24 cellular contexts compared by ENCODE assay signal in the genomic region with DNA sequence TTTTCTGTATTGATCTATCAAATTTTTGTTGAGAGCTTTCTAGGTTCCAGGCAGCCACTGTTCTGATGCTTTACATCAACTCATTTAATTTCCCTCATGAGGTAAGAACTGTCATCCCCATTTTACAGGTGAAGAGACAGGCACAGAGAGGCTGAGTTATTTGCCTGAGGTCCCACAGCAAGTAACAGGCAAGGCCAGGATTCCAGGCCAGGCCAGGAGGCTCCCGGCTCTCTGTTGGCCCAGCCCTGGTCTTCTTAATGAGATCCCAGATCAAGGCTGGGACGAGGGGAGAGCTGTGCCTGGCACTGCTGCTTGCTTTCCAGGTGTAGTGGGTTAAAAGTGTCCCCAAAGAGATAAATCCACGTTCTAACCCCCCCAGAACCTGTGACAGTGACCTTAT. TPM values are rescaled to one million over a fixed set of nuclear protein-coding genes. Genes with fewer than 3 reads are reported as not detected.
A peak's percentile ranks its signal among the peaks of the same experiment; 100 is the strongest.
DNase-seq lines count a peak whose midpoint lies in the region; ATAC-seq, FAIRE-seq and TF ChIP-seq lines count a peak whose summit lies in the region.
"Had no signal": no experiment of that assay in that cellular context is flagged by ENCODE, and none has a peak within 500 bp of the region (broad histone marks: within the 10 kb centered on the region; RNA-seq: fewer than 3 reads in every experiment).

No MANE protein-coding gene starts in this region.

- H3K4me3 ChIP-seq in HepG2 (replicated peaks in 1 of 3; ENCODE audit: insufficient read depth in 1 of 3, low read depth in 2 of 3, low read length in 3 of 3), result no peak overlapping the region
- no peak overlapping the region for H3K4me3 ChIP-seq in right lobe of liver
- no peak overlapping the region for H3K4me3 ChIP-seq in mesenchymal stem cell (ENCODE audit: insufficient read depth in 1 of 2, low read depth in 1 of 2, low read length in 2 of 2)
- no peak overlapping the region for H3K4me3 ChIP-seq in lower leg skin (ENCODE audit: low read depth, poor library complexity, severe bottlenecking)
- no peak overlapping the region for H3K4me3 ChIP-seq in testis
- H3K4me3 ChIP-seq: SJSA1 had no signal

- H2BK12ac ChIP-seq in mesenchymal stem cell (ENCODE audit: low read length in 2 of 2), result no peak overlapping the region

- no peak for FAIRE-seq in HepG2 (lab: Jason Lieb, UNC)
- FAIRE-seq: H54 had no signal

- H3K4ac ChIP-seq in mesenchymal stem cell (ENCODE audit: low read depth in 1 of 2, low read length in 2 of 2), result no peak overlapping the region

- peak overlapping the region; percentile 83 for H2AK5ac ChIP-seq in mesenchymal stem cell (ENCODE audit: low read length, severe bottlenecking)

- no peak for TF ChIP-seq EP300 in HepG2 (IDR thresholded peaks at IDR 0.05; ENCODE audit: low read depth in 2 of 2, low read length in 2 of 2)
- no peak for TF ChIP-seq EP300 in HepG2 (CRISPR knock-in tag; IDR thresholded peaks at IDR 0.05; ENCODE audit: borderline replicate concordance)

- DNase-seq in HepG2 (ENCODE audit: low spot score) (no peak), right lobe of liver (no peak), mesenchymal stem cell (no peak), lower leg skin (ENCODE audit: low spot score in 2 of 2) (no peak), testis (no peak)
- no peak for DNase-seq in activated CD8-positive, alpha-beta memory T cell treated with anti-CD3 and anti-CD28 coated beads, Interleukin-2, amount 50 U/mL, for 48 hours
- DNase-seq: C1 segment of cervical spinal cord; Calu3; CD8-positive, alpha-beta memory T cell; DMS53; EL; GF-D8; Kasumi-1; NCI-H1417; NCI-H1694 treated with DMSO at 0.1 percent for 48 hours; NCI-H2081 treated with DMSO at 0.1 percent for 48 hours; NCI-H2171 treated with DMSO at 0.1 percent for 48 hours; NCI-H524 treated with DMSO at 0.1 percent for 48 hours; NCI-H82 had no signal

- WGBS in HepG2 (ENCODE audit: low lambda C conversion rate), result 27% methylated on average over 3 of the region's 3 CpGs
- WGBS in right lobe of liver (ENCODE audit: insufficient coverage, low coverage, low lambda C conversion rate, missing lambda C conversion rate), result 67% methylated on average over 3 of the region's 3 CpGs
- WGBS in mesenchymal stem cell, result 87% methylated on average over 3 of the region's 3 CpGs
- WGBS in lower leg skin, 2 donors, result 80 to 96% methylated on average over 3 of the region's 3 CpGs
- WGBS in testis, 2 donors, result 73 to 90% methylated on average over 3 of the region's 3 CpGs

- CTCF ChIA-PET in HepG2 (lab: Yijun Ruan, JAX; ENCODE audit: low intra/inter-chr PET ratio, low total read pairs), result no interaction called here

- no peak overlapping the region for H3K14ac ChIP-seq in mesenchymal stem cell (ENCODE audit: low read length in 2 of 2)

- H2AFZ ChIP-seq in HepG2 (ENCODE audit: low read length) (no peak overlapping the region), mesenchymal stem cell (ENCODE audit: low read depth, low read length) (no peak overlapping the region)

- intact Hi-C loops in HepG2 (cut with micrococcal nuclease; ENCODE audit: unreplicated experiment) (no loop called here), right lobe of liver (cut with DNase I) (no loop called here), lower leg skin (cut with DNase I; ENCODE audit: low total_unique reads) (no loop called here), testis (cut with DNase I; ENCODE audit: low total_unique reads) (no loop called here)

- TF ChIP-seq CTCF in HepG2 (CRISPR knock-in tag; IDR thresholded peaks at IDR 0.05) (no peak), right lobe of liver (IDR thresholded peaks at IDR 0.05) (no peak), lower leg skin (IDR thresholded peaks at IDR 0.05) (no peak), testis (IDR thresholded peaks at IDR 0.05) (no peak)

- no peak overlapping the region for H3K18ac ChIP-seq in mesenchymal stem cell (ENCODE audit: low read depth in 1 of 2, low read length in 2 of 2)

- no peak overlapping the region for H3K9ac ChIP-seq in HepG2 (ENCODE audit: insufficient read depth, low read depth, low read length)
- H3K9ac ChIP-seq in mesenchymal stem cell (ENCODE audit: low read length), result no peak overlapping the region

- H3K4me2 ChIP-seq in HepG2 (ENCODE audit: low read depth, low read length), result no peak overlapping the region
- no peak overlapping the region for H3K4me2 ChIP-seq in mesenchymal stem cell (ENCODE audit: low read length, poor library complexity, severe bottlenecking)

- peaks cover 29 to 31% (median 29%) of the 10 kb centered on the region in 3 donors for H3K4me1 Mint-ChIP-seq in IgD-negative memory B cell

- H3K9me3 ChIP-seq in HepG2 (ENCODE audit: low read length) (no peaks in the 10 kb centered on the region), right lobe of liver (no peaks in the 10 kb centered on the region), mesenchymal stem cell (ENCODE audit: control insufficient read depth, low read length) (no peaks in the 10 kb centered on the region), testis (no peaks in the 10 kb centered on the region)

- H2BK5ac ChIP-seq in mesenchymal stem cell (ENCODE audit: low read depth, low read length, poor library complexity, severe bottlenecking), result no peak overlapping the region

- no peak overlapping the region for H3K27ac ChIP-seq in HepG2 (ENCODE audit: extremely low read length, insufficient read depth, low read length)
- no peak overlapping the region for H3K27ac ChIP-seq in right lobe of liver
- no peak overlapping the region for H3K27ac ChIP-seq in mesenchymal stem cell (ENCODE audit: low read length, poor library complexity, severe bottlenecking)
- H3K27ac ChIP-seq in testis, result no peak overlapping the region
- H3K27ac ChIP-seq: SJSA1 had no signal

- peaks cover 2% of the 10 kb centered on the region for H3K79me1 ChIP-seq in mesenchymal stem cell (replicated peaks; ENCODE audit: low read length, poor library complexity, severe bottlenecking)

- H3K36me3 Mint-ChIP-seq in IgD-negative memory B cell, result peaks cover 4% of the 10 kb centered on the region

- no peaks in the 10 kb centered on the region for H4K20me1 ChIP-seq in HepG2 (ENCODE audit: insufficient read depth, low read length)

- no peak overlapping the region for H2BK120ac ChIP-seq in mesenchymal stem cell (ENCODE audit: low read depth, low read length)

- no TSS peak for BruUV-seq in HepG2 (replicated peaks; lab: Mats Ljungman, UMichigan)

- TF ChIP-seq POLR2A in HepG2 (IDR thresholded peaks at IDR 0.05; ENCODE audit: insufficient read depth in 1 of 2, low read depth in 2 of 2, low read length in 2 of 2) (no peak), right lobe of liver (IDR thresholded peaks at IDR 0.05) (no peak), lower leg skin (IDR thresholded peaks at IDR 0.05) (no peak), testis (IDR thresholded peaks at IDR 0.05) (no peak)

- peaks cover 0 to 1% (median 0%) of the 10 kb centered on the region in 3 donors for H3K9me3 Mint-ChIP-seq in IgD-negative memory B cell
- H3K9me3 Mint-ChIP-seq: CD8-positive, alpha-beta memory T cell had no signal

- H2BK15ac ChIP-seq in mesenchymal stem cell (ENCODE audit: low read depth, poor library complexity, severe bottlenecking), result no peak overlapping the region

- no peaks in the 10 kb centered on the region for H3K36me3 ChIP-seq in HepG2 (replicated peaks in 1 of 2; ENCODE audit: control insufficient read depth in 1 of 2, insufficient read depth in 2 of 2, low read length in 2 of 2)
- no peaks in the 10 kb centered on the region for H3K36me3 ChIP-seq in right lobe of liver
- H3K36me3 ChIP-seq in mesenchymal stem cell (ENCODE audit: control insufficient read depth in 1 of 2, insufficient read depth in 2 of 2, low read depth in 1 of 2, low read length in 2 of 2), result no peaks in the 10 kb centered on the region
- H3K36me3 ChIP-seq in testis (ENCODE audit: low read depth, missing control alignments), result no peaks in the 10 kb centered on the region
- H3K36me3 ChIP-seq: SJSA1 had no signal

- no peak overlapping the region for H3K23ac ChIP-seq in mesenchymal stem cell (ENCODE audit: low read length in 2 of 2)

- no peak overlapping the region for H4K8ac ChIP-seq in mesenchymal stem cell (ENCODE audit: low read length)

- H4K91ac ChIP-seq in mesenchymal stem cell (ENCODE audit: low read length), result no peak overlapping the region

- in situ Hi-C loops in HepG2 (cut with HindIII; ENCODE audit: extremely low pct_ligation_motif_present, low pct_unique_long_range_greater_than_20kb), result no loop called here

- H3K27me3 ChIP-seq in HepG2 (ENCODE audit: control insufficient read depth in 1 of 2, insufficient read depth in 2 of 2, low read length in 2 of 2) (no peaks in the 10 kb centered on the region), right lobe of liver (no peaks in the 10 kb centered on the region), mesenchymal stem cell (ENCODE audit: control insufficient read depth in 1 of 2, insufficient read depth in 1 of 2, low read length in 2 of 2) (no peaks in the 10 kb centered on the region), testis (no peaks in the 10 kb centered on the region)
- H3K27me3 ChIP-seq: SJSA1 had no signal

- POLR2A ChIA-PET in HepG2 (lab: Yijun Ruan, JAX), result no interaction called here

- TF ChIP-seq RAD21 in HepG2 (CRISPR knock-in tag; IDR thresholded peaks at IDR 0.05), result no peak

- H3K4me1 ChIP-seq in HepG2 (ENCODE audit: insufficient read depth, low read length), result peaks cover 36% of the 10 kb centered on the region
- H3K4me1 ChIP-seq in right lobe of liver, result no peaks in the 10 kb centered on the region
- H3K4me1 ChIP-seq in mesenchymal stem cell (ENCODE audit: control insufficient read depth, insufficient read depth, low read depth, low read length), result peaks cover 31% of the 10 kb centered on the region
- H3K4me1 ChIP-seq in testis, result peaks cover 2% of the 10 kb centered on the region

- ATAC-seq in HepG2 (no peak), right lobe of liver (no peak)
- ATAC-seq: Right ventricle myocardium inferior had no signal

- H3K27me3 Mint-ChIP-seq in IgD-negative memory B cell, result peaks cover 2% of the 10 kb centered on the region

- no peaks in the 10 kb centered on the region for H3K79me2 ChIP-seq in HepG2 (ENCODE audit: insufficient read depth, low read length)

- peak overlapping the region in 1 of 4 donors; percentile 28 for H3K4me3 Mint-ChIP-seq in IgD-negative memory B cell
- H3K4me3 Mint-ChIP-seq: CD8-positive, alpha-beta memory T cell had no signal

- H3K27ac Mint-ChIP-seq in IgD-negative memory B cell, result peak overlapping the region in 2 of 3 donors; percentile 8 to 71
- H3K27ac Mint-ChIP-seq: CD8-positive, alpha-beta memory T cell had no signal

RNA-seq across cellular contexts. Expression of a gene that starts 22.4 kb away (rescaled TPM):
- total RNA-seq in HepG2 (2016; rRNA removed; fragmentation: Illumina TruSeq; extraction: Trizol) (55.7 and 65.3 TPM in 2 replicates), right lobe of liver (1 to 10 TPM in 3 of 6 experiments, under 1 TPM in 3; 0.37 to 2.9 (median 1.0) TPM), lower leg skin (10 to 100 TPM in 1 of 4 donors, 1 to 10 TPM in 3; 5.9 to 12.7 (median 7.9) TPM), testis (10 to 100 TPM; 26.7 to 30.6 TPM)
- 8.6 and 11.0 TPM in 2 replicates for total RNA-seq in HepG2 (2016; cell fraction: cytosol; rRNA removed; fragmentation: Illumina TruSeq; extraction: Trizol; ENCODE audit: low read depth)
- total RNA-seq in HepG2 (2016; cell fraction: insoluble cytoplasmic fraction; rRNA removed; fragmentation: Illumina TruSeq; extraction: Trizol), result 51.5 and 55.7 TPM in 2 replicates
- 28.4 and 29.3 TPM in 2 replicates for total RNA-seq in HepG2 (2016; cell fraction: membrane; rRNA removed; fragmentation: Illumina TruSeq; extraction: Trizol)
- 23.6 and 25.7 TPM in 2 replicates for total RNA-seq in HepG2 (2016; cell fraction: nucleus; rRNA removed; fragmentation: Illumina TruSeq; extraction: Trizol)
- polyA plus RNA-seq in HepG2 (2011; rRNA removed) (15.3 and 24.5 TPM in 2 replicates), IgD-negative memory B cell (13.8 TPM), testis (ENCODE audit: insufficient read depth, low read depth, low replicate concordance) (21.5 TPM)
- 18.8 and 22.1 TPM in 2 replicates for polyA plus RNA-seq in HepG2 (2011; cell fraction: cytosol; rRNA removed)
- 10.4 and 11.9 TPM in 2 replicates for polyA plus RNA-seq in HepG2 (2011; cell fraction: nucleus; rRNA removed)
- 19.5 and 50.3 TPM in 2 replicates for polyA plus RNA-seq in HepG2 (2012)
- 10.8 and 11.1 TPM in 2 replicates for polyA plus RNA-seq in HepG2 (2016; cell fraction: cytosol; fragmentation: Illumina TruSeq; extraction: Trizol; ENCODE audit: low read depth)
- 90.6 and 102 TPM in 2 replicates for polyA plus RNA-seq in HepG2 (2016; cell fraction: insoluble cytoplasmic fraction; fragmentation: Illumina TruSeq; extraction: Trizol; ENCODE audit: low read depth)
- 27.3 and 29.2 TPM in 2 replicates for polyA plus RNA-seq in HepG2 (2016; cell fraction: membrane; fragmentation: Illumina TruSeq; extraction: Trizol; ENCODE audit: low read depth)
- 54.0 and 54.7 TPM in 2 replicates for polyA plus RNA-seq in HepG2 (2016; cell fraction: nucleus; fragmentation: Illumina TruSeq; extraction: Trizol; ENCODE audit: insufficient read depth, low read depth)
- 9.1 and 22.0 TPM in 2 replicates for polyA minus RNA-seq in HepG2 (2011; rRNA and poly(A)+ RNA removed; ENCODE audit: low replicate concordance)
- polyA minus RNA-seq in HepG2 (2011; cell fraction: cytosol; rRNA and poly(A)+ RNA removed), result 12.6 and 15.4 TPM in 2 replicates
- polyA minus RNA-seq in HepG2 (2011; cell fraction: nucleus; rRNA and poly(A)+ RNA removed), result 8.4 and 8.7 TPM in 2 replicates
- 4.6 TPM for polyA plus RNA-seq in mesenchymal stem cell (2013, experiment 1 of 2)
- 4.4 TPM for polyA plus RNA-seq in mesenchymal stem cell (2013, experiment 2 of 2)

RNA-seq across cellular contexts. Expression of a gene that starts 41.7 kb away (rescaled TPM):
- not detected in 2 replicates for total RNA-seq in HepG2 (2016; rRNA removed; fragmentation: Illumina TruSeq; extraction: Trizol)
- total RNA-seq in HepG2 (2016; cell fraction: cytosol; rRNA removed; fragmentation: Illumina TruSeq; extraction: Trizol; ENCODE audit: low read depth), result not detected in 2 replicates
- total RNA-seq in HepG2 (2016; cell fraction: insoluble cytoplasmic fraction; rRNA removed; fragmentation: Illumina TruSeq; extraction: Trizol), result not detected in 2 replicates
- total RNA-seq in HepG2 (2016; cell fraction: membrane; rRNA removed; fragmentation: Illumina TruSeq; extraction: Trizol), result not detected in 2 replicates
- not detected in 2 replicates for total RNA-seq in HepG2 (2016; cell fraction: nucleus; rRNA removed; fragmentation: Illumina TruSeq; extraction: Trizol)
- not detected in 2 replicates for polyA plus RNA-seq in HepG2 (2011; rRNA removed)
- 0.44 TPM in 1 of 2 replicates, not detected in the other for polyA plus RNA-seq in HepG2 (2011; cell fraction: cytosol; rRNA removed)
- polyA plus RNA-seq in HepG2 (2011; cell fraction: nucleus; rRNA removed), result not detected in 2 replicates
- not detected in 2 replicates for polyA plus RNA-seq in HepG2 (2012)
- polyA plus RNA-seq in HepG2 (2016; cell fraction: cytosol; fragmentation: Illumina TruSeq; extraction: Trizol; ENCODE audit: low read depth), result not detected in 2 replicates
- not detected in 2 replicates for polyA plus RNA-seq in HepG2 (2016; cell fraction: insoluble cytoplasmic fraction; fragmentation: Illumina TruSeq; extraction: Trizol; ENCODE audit: low read depth)
- polyA plus RNA-seq in HepG2 (2016; cell fraction: membrane; fragmentation: Illumina TruSeq; extraction: Trizol; ENCODE audit: low read depth), result not detected in 2 replicates
- not detected in 2 replicates for polyA plus RNA-seq in HepG2 (2016; cell fraction: nucleus; fragmentation: Illumina TruSeq; extraction: Trizol; ENCODE audit: insufficient read depth, low read depth)
- not detected in 2 replicates for polyA minus RNA-seq in HepG2 (2011; rRNA and poly(A)+ RNA removed; ENCODE audit: low replicate concordance)
- polyA minus RNA-seq in HepG2 (2011; cell fraction: cytosol; rRNA and poly(A)+ RNA removed), result not detected in 2 replicates
- polyA minus RNA-seq in HepG2 (2011; cell fraction: nucleus; rRNA and poly(A)+ RNA removed), result not detected in 2 replicates
- not detected for total RNA-seq in right lobe of liver
- not detected for polyA plus RNA-seq in IgD-negative memory B cell
- polyA plus RNA-seq in mesenchymal stem cell (2013, experiment 1 of 2), result not detected
- polyA plus RNA-seq in mesenchymal stem cell (2013, experiment 2 of 2), result not detected
- total RNA-seq in lower leg skin, result not detected
- total RNA-seq in testis, result over 10,000 TPM in 1 of 2 donors, 1,000 to 10,000 TPM in 1; 7,819 to 32,936 TPM
- polyA plus RNA-seq in testis (ENCODE audit: insufficient read depth, low read depth, low replicate concordance), result 15,171 TPM
- total RNA-seq: Calu3; CD8-positive, alpha-beta memory T cell; MCF 10A; Right ventricle myocardium inferior; SJSA1 had no signal
- polyA plus RNA-seq: CD8-positive, alpha-beta memory T cell had no signal

RNA-seq across cellular contexts. Expression of a gene that starts 46.5 kb away (rescaled TPM):
- total RNA-seq in HepG2 (2016; rRNA removed; fragmentation: Illumina TruSeq; extraction: Trizol), result not detected in 2 replicates
- 0.61 TPM in 1 of 2 replicates, not detected in the other for total RNA-seq in HepG2 (2016; cell fraction: cytosol; rRNA removed; fragmentation: Illumina TruSeq; extraction: Trizol; ENCODE audit: low read depth)
- not detected in 2 replicates for total RNA-seq in HepG2 (2016; cell fraction: insoluble cytoplasmic fraction; rRNA removed; fragmentation: Illumina TruSeq; extraction: Trizol)
- total RNA-seq in HepG2 (2016; cell fraction: membrane; rRNA removed; fragmentation: Illumina TruSeq; extraction: Trizol), result 0.28 and 0.52 TPM in 2 replicates
- total RNA-seq in HepG2 (2016; cell fraction: nucleus; rRNA removed; fragmentation: Illumina TruSeq; extraction: Trizol), result not detected in 2 replicates
- 0.54 TPM in 1 of 2 replicates, not detected in the other for polyA plus RNA-seq in HepG2 (2011; rRNA removed)
- polyA plus RNA-seq in HepG2 (2011; cell fraction: cytosol; rRNA removed), result 0.19 and 0.26 TPM in 2 replicates
- not detected in 2 replicates for polyA plus RNA-seq in HepG2 (2011; cell fraction: nucleus; rRNA removed)
- not detected in 2 replicates for polyA plus RNA-seq in HepG2 (2012)
- polyA plus RNA-seq in HepG2 (2016; cell fraction: cytosol; fragmentation: Illumina TruSeq; extraction: Trizol; ENCODE audit: low read depth), result 1.6 and 2.0 TPM in 2 replicates
- polyA plus RNA-seq in HepG2 (2016; cell fraction: insoluble cytoplasmic fraction; fragmentation: Illumina TruSeq; extraction: Trizol; ENCODE audit: low read depth), result 0.56 TPM in 1 of 2 replicates, not detected in the other
- 0.55 and 0.73 TPM in 2 replicates for polyA plus RNA-seq in HepG2 (2016; cell fraction: membrane; fragmentation: Illumina TruSeq; extraction: Trizol; ENCODE audit: low read depth)
- not detected in 2 replicates for polyA plus RNA-seq in HepG2 (2016; cell fraction: nucleus; fragmentation: Illumina TruSeq; extraction: Trizol; ENCODE audit: insufficient read depth, low read depth)
- polyA minus RNA-seq in HepG2 (2011; rRNA and poly(A)+ RNA removed; ENCODE audit: low replicate concordance), result not detected in 2 replicates
- not detected in 2 replicates for polyA minus RNA-seq in HepG2 (2011; cell fraction: cytosol; rRNA and poly(A)+ RNA removed)
- polyA minus RNA-seq in HepG2 (2011; cell fraction: nucleus; rRNA and poly(A)+ RNA removed), result not detected in 2 replicates
- not detected for total RNA-seq in right lobe of liver
- polyA plus RNA-seq in IgD-negative memory B cell, result not detected
- not detected for polyA plus RNA-seq in mesenchymal stem cell (2013, experiment 1 of 2)
- polyA plus RNA-seq in mesenchymal stem cell (2013, experiment 2 of 2), result not detected
- 1 to 10 TPM in 1 of 4 donors, not detected in 3; 2.3 TPM for total RNA-seq in lower leg skin
- total RNA-seq in testis, result over 10,000 TPM in 1 of 2 donors, 1,000 to 10,000 TPM in 1; 3,179 to 16,461 TPM
- 12,441 TPM for polyA plus RNA-seq in testis (ENCODE audit: insufficient read depth, low read depth, low replicate concordance)
- total RNA-seq: Calu3; CD8-positive, alpha-beta memory T cell; MCF 10A; Right ventricle myocardium inferior; SJSA1 had no signal
- polyA plus RNA-seq: CD8-positive, alpha-beta memory T cell had no signal

RNA-seq across cellular contexts. Expression of a gene that starts 49.4 kb away (rescaled TPM):
- total RNA-seq in HepG2 (2016; rRNA removed; fragmentation: Illumina TruSeq; extraction: Trizol) (not detected in 2 replicates), right lobe of liver (not detected), lower leg skin (not detected), testis (100 to 1,000 TPM; 109 to 383 TPM)
- total RNA-seq in HepG2 (2016; cell fraction: cytosol; rRNA removed; fragmentation: Illumina TruSeq; extraction: Trizol; ENCODE audit: low read depth), result not detected in 2 replicates
- total RNA-seq in HepG2 (2016; cell fraction: insoluble cytoplasmic fraction; rRNA removed; fragmentation: Illumina TruSeq; extraction: Trizol), result not detected in 2 replicates
- total RNA-seq in HepG2 (2016; cell fraction: membrane; rRNA removed; fragmentation: Illumina TruSeq; extraction: Trizol), result not detected in 2 replicates
- total RNA-seq in HepG2 (2016; cell fraction: nucleus; rRNA removed; fragmentation: Illumina TruSeq; extraction: Trizol), result not detected in 2 replicates
- polyA plus RNA-seq in HepG2 (2011; rRNA removed) (not detected in 2 replicates), IgD-negative memory B cell (not detected), testis (ENCODE audit: insufficient read depth, low read depth, low replicate concordance) (51.1 TPM)
- not detected in 2 replicates for polyA plus RNA-seq in HepG2 (2011; cell fraction: cytosol; rRNA removed)
- polyA plus RNA-seq in HepG2 (2011; cell fraction: nucleus; rRNA removed), result not detected in 2 replicates
- not detected in 2 replicates for polyA plus RNA-seq in HepG2 (2012)
- not detected in 2 replicates for polyA plus RNA-seq in HepG2 (2016; cell fraction: cytosol; fragmentation: Illumina TruSeq; extraction: Trizol; ENCODE audit: low read depth)
- polyA plus RNA-seq in HepG2 (2016; cell fraction: insoluble cytoplasmic fraction; fragmentation: Illumina TruSeq; extraction: Trizol; ENCODE audit: low read depth), result not detected in 2 replicates
- polyA plus RNA-seq in HepG2 (2016; cell fraction: membrane; fragmentation: Illumina TruSeq; extraction: Trizol; ENCODE audit: low read depth), result not detected in 2 replicates
- not detected in 2 replicates for polyA plus RNA-seq in HepG2 (2016; cell fraction: nucleus; fragmentation: Illumina TruSeq; extraction: Trizol; ENCODE audit: insufficient read depth, low read depth)
- polyA minus RNA-seq in HepG2 (2011; rRNA and poly(A)+ RNA removed; ENCODE audit: low replicate concordance), result not detected in 2 replicates
- not detected in 2 replicates for polyA minus RNA-seq in HepG2 (2011; cell fraction: cytosol; rRNA and poly(A)+ RNA removed)
- polyA minus RNA-seq in HepG2 (2011; cell fraction: nucleus; rRNA and poly(A)+ RNA removed), result 2.8 TPM in 1 of 2 replicates, not detected in the other
- polyA plus RNA-seq in mesenchymal stem cell (2013, experiment 1 of 2), result not detected
- not detected for polyA plus RNA-seq in mesenchymal stem cell (2013, experiment 2 of 2)
- total RNA-seq: Calu3; CD8-positive, alpha-beta memory T cell; MCF 10A; Right ventricle myocardium inferior; SJSA1 had no signal
- polyA plus RNA-seq: CD8-positive, alpha-beta memory T cell had no signal

RNA-seq across cellular contexts. Expression of a gene that starts 53.7 kb away (rescaled TPM):
- total RNA-seq in HepG2 (2016; rRNA removed; fragmentation: Illumina TruSeq; extraction: Trizol), result not detected in 2 replicates
- total RNA-seq in HepG2 (2016; cell fraction: cytosol; rRNA removed; fragmentation: Illumina TruSeq; extraction: Trizol; ENCODE audit: low read depth), result not detected in 2 replicates
- not detected in 2 replicates for total RNA-seq in HepG2 (2016; cell fraction: insoluble cytoplasmic fraction; rRNA removed; fragmentation: Illumina TruSeq; extraction: Trizol)
- total RNA-seq in HepG2 (2016; cell fraction: membrane; rRNA removed; fragmentation: Illumina TruSeq; extraction: Trizol), result not detected in 2 replicates
- not detected in 2 replicates for total RNA-seq in HepG2 (2016; cell fraction: nucleus; rRNA removed; fragmentation: Illumina TruSeq; extraction: Trizol)
- polyA plus RNA-seq in HepG2 (2011; rRNA removed), result not detected in 2 replicates
- polyA plus RNA-seq in HepG2 (2011; cell fraction: cytosol; rRNA removed), result not detected in 2 replicates
- not detected in 2 replicates for polyA plus RNA-seq in HepG2 (2011; cell fraction: nucleus; rRNA removed)
- polyA plus RNA-seq in HepG2 (2012), result not detected in 2 replicates
- not detected in 2 replicates for polyA plus RNA-seq in HepG2 (2016; cell fraction: cytosol; fragmentation: Illumina TruSeq; extraction: Trizol; ENCODE audit: low read depth)
- polyA plus RNA-seq in HepG2 (2016; cell fraction: insoluble cytoplasmic fraction; fragmentation: Illumina TruSeq; extraction: Trizol; ENCODE audit: low read depth), result not detected in 2 replicates
- polyA plus RNA-seq in HepG2 (2016; cell fraction: membrane; fragmentation: Illumina TruSeq; extraction: Trizol; ENCODE audit: low read depth), result not detected in 2 replicates
- polyA plus RNA-seq in HepG2 (2016; cell fraction: nucleus; fragmentation: Illumina TruSeq; extraction: Trizol; ENCODE audit: insufficient read depth, low read depth), result not detected in 2 replicates
- polyA minus RNA-seq in HepG2 (2011; rRNA and poly(A)+ RNA removed; ENCODE audit: low replicate concordance), result not detected in 2 replicates
- polyA minus RNA-seq in HepG2 (2011; cell fraction: cytosol; rRNA and poly(A)+ RNA removed), result not detected in 2 replicates
- polyA minus RNA-seq in HepG2 (2011; cell fraction: nucleus; rRNA and poly(A)+ RNA removed), result not detected in 2 replicates
- total RNA-seq in right lobe of liver, result not detected
- polyA plus RNA-seq in IgD-negative memory B cell, result not detected
- polyA plus RNA-seq in mesenchymal stem cell (2013, experiment 1 of 2), result not detected
- not detected for polyA plus RNA-seq in mesenchymal stem cell (2013, experiment 2 of 2)
- total RNA-seq in lower leg skin, result not detected
- total RNA-seq in testis, result 10 to 100 TPM; 10.2 to 29.8 TPM
- polyA plus RNA-seq in testis (ENCODE audit: insufficient read depth, low read depth, low replicate concordance), result 38.4 TPM
- total RNA-seq: Calu3; CD8-positive, alpha-beta memory T cell; MCF 10A; Right ventricle myocardium inferior; SJSA1 had no signal
- polyA plus RNA-seq: CD8-positive, alpha-beta memory T cell had no signal

Comparison
In these comparisons a context has a peak if more than half of its experiments do, and no peak if none do; other contexts are left out.
1. RNA of a gene that starts 41.7 kb away (total RNA-seq): 7,819 to 32,936 TPM in testis; not detected in HepG2, not detected in right lobe of liver and not detected in lower leg skin; every median in the first group is over 1,000 times any median in the second.
2. RNA of a gene that starts 46.5 kb away (total RNA-seq): 3,179 to 16,461 TPM in testis; 0.28 to 0.61 TPM in HepG2, not detected in right lobe of liver and 2.3 TPM in lower leg skin; every median in the first group is over 100 times any median in the second.